Comparison of ENCODE assay signal across 8 cellular contexts in the genomic region with DNA sequence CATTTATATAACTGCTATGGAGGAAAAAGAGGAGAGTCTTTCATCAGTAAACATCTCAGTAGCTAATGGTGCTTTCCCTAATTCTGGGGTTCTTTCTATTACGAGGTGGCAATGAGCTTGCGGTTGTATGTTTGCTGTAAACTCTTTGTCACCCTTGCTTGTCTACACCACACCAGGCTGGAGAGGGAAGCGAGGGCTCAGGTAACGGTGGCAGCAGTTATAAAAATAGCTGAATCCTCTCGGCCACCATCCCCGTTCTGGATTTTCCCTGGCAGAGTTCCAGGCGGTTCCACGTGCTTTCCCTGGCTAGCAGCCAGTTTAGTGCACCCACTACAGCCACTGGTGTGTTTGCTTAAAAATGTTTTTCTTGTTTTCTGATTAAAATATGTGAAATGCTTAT. TPM values are rescaled to one million over a fixed set of nuclear protein-coding genes. Genes with fewer than 3 reads are reported as not detected.
A peak's percentile ranks its signal among the peaks of the same experiment; 100 is the strongest.
DNase-seq lines count a peak whose midpoint lies in the region; ATAC-seq and TF ChIP-seq lines count a peak whose summit lies in the region.

No MANE protein-coding gene starts in this region.

- TF ChIP-seq CTCF in foreskin fibroblast (IDR thresholded peaks at IDR 0.05; ENCODE audit: low read depth, low read length), result no peak

- H3K4me3 ChIP-seq in foreskin fibroblast (ENCODE audit: low read depth in 1 of 2, low read length in 2 of 2), result no peak overlapping the region

- peak; percentile 38 for ATAC-seq in GM21367 (IDR thresholded peaks at IDR 0.05; ENCODE audit: unreplicated experiment)
- ATAC-seq in HG03520 (IDR thresholded peaks at IDR 0.05; ENCODE audit: unreplicated experiment), result no peak

- DNase-seq in DMS153 treated with DMSO at 0.1 percent for 48 hours (lab: John Stamatoyannopoulos, UW; ENCODE audit: unreplicated experiment) (peak; percentile 54), NCI-H2107 treated with DMSO at 0.1 percent for 48 hours (lab: John Stamatoyannopoulos, UW; ENCODE audit: unreplicated experiment) (peak; percentile 79), renal cortical epithelial cell (ENCODE audit: low read depth) (peak; percentile 36), GOT3 (lab: John Stamatoyannopoulos, UW) (no peak), foreskin fibroblast (no peak)
- peak; percentile 87 for DNase-seq in activated effector memory CD4-positive, alpha-beta T cell treated with anti-CD3 and anti-CD28 coated beads, Interleukin-2, amount 50 U/mL, for 16 hours

RNA-seq across cellular contexts. Expression of a gene that starts 39.0 kb away (rescaled TPM):
- total RNA-seq in renal cortical epithelial cell, result not detected in 2 replicates

RNA-seq across cellular contexts. Expression of a gene that starts 39.1 kb away (rescaled TPM):
- total RNA-seq in renal cortical epithelial cell, result 147 and 267 TPM in 2 replicates

Comparison
In these comparisons a context has a peak if more than half of its experiments do, and no peak if none do; other contexts are left out.
1. DNase-seq: peak in DMS153 treated with DMSO at 0.1 percent for 48 hours (single experiment), NCI-H2107 treated with DMSO at 0.1 percent for 48 hours (single experiment), activated effector memory CD4-positive, alpha-beta T cell treated with anti-CD3 and anti-CD28 coated beads, Interleukin-2, amount 50 U/mL, for 16 hours (single experiment) and renal cortical epithelial cell (single experiment); none in GOT3 (single experiment) and foreskin fibroblast (0 of 2).